Comparison of ENCODE assay signal across 8 cellular contexts in genomic region chr1:27959792-27960603, GRCh38. TPM values are rescaled to one million over a fixed set of nuclear protein-coding genes. Genes with fewer than 3 reads are reported as not detected.
DNase-seq lines count a peak whose midpoint lies in the region; ATAC-seq, FAIRE-seq and TF ChIP-seq lines count a peak whose summit lies in the region.

Gene XKR8, plus strand, starts transcription at chr1:27959973. Its CDS starts 97 bp downstream, at chr1:27960070.

- H2BK15ac ChIP-seq in H1 (ENCODE audit: low read length), result peak within 1 kb of the TSS; percentile 72; the same call in 1 of the 2 replicates
- H2BK15ac ChIP-seq in mesendoderm (replicated peaks; ENCODE audit: low read depth), result no peak within 1 kb of the TSS

- in situ Hi-C loops in GM13976 (cut with MboI; ENCODE audit: low sequenced_read_pairs, unreplicated experiment), result no loop called here

- peaks cover 0 to 11% (median 8%) of the 10 kb centered on the region in 4 experiments; a peak in 6 of 7 replicates for H3K4me1 ChIP-seq in H1 (replicated peaks in 1 of 4; ENCODE audit: control insufficient read depth in 3 of 4, insufficient read depth in 4 of 4, low read length in 3 of 4)
- H3K4me1 ChIP-seq in mesendoderm (ENCODE audit: control insufficient read depth, low read depth, low read length), result peaks cover 3% of the 10 kb centered on the region
- H3K4me1 ChIP-seq in SK-N-SH (ENCODE audit: control insufficient read depth in 1 of 2, insufficient read depth in 2 of 2, low read depth in 1 of 2, low read length in 1 of 2), result no peaks in the 10 kb centered on the region; a peak in 1 of 4 replicates

- H2AFZ ChIP-seq in H1 (ENCODE audit: low read length) (peak within 1 kb of the TSS; percentile 39; the same call in 1 of the 2 replicates), SK-N-SH (ENCODE audit: low read depth) (no peak within 1 kb of the TSS)

- H4K8ac ChIP-seq in H1 (ENCODE audit: extremely low read depth, insufficient read depth, low read length) (peak within 1 kb of the TSS; percentile 98), mesendoderm (ENCODE audit: low read depth, low read length) (no peak within 1 kb of the TSS)

- H2BK12ac ChIP-seq in H1 (ENCODE audit: low read depth, low read length), result peak within 1 kb of the TSS; percentile 90

- no peaks in the 10 kb centered on the region for H3K9me3 ChIP-seq in H1 (ENCODE audit: insufficient read depth in 2 of 2, low read depth in 1 of 2, low read length in 1 of 2)
- no peaks in the 10 kb centered on the region for H3K9me3 ChIP-seq in SK-N-SH

- CTCF ChIA-PET in H1 (lab: Charles Lee; ENCODE audit: partially characterized antibody), result interaction anchor here (0.8 to 6.4 kb wide), 9 partner anchors 10 to 187 kb away, joined by 3 to 46 read pairs (median 4); partner anchors contain the start of gene STX12
- CTCF ChIA-PET in SK-N-SH (lab: Yijun Ruan, JAX), result no interaction called here

- H2BK120ac ChIP-seq in H1 (replicated peaks; ENCODE audit: low read depth, low read length) (peak within 1 kb of the TSS; percentile 85), mesendoderm (ENCODE audit: low read depth, low read length) (no peak within 1 kb of the TSS)

- peaks cover 11% of the 10 kb centered on the region for H3K23me2 ChIP-seq in H1 (ENCODE audit: low read depth, low read length)

- TF ChIP-seq CTCF in GM13976 (IDR thresholded peaks at IDR 0.05; ENCODE audit: borderline replicate concordance, control extremely low read depth, extremely low read depth, insufficient read depth, missing control alignments) (peak; percentile 63), H1 (IDR thresholded peaks at IDR 0.05; ENCODE audit: control extremely low read depth in 1 of 3, insufficient read depth in 1 of 3, low read depth in 1 of 3, low read length in 3 of 3) (peak; percentile 77 to 96 (median 83)), SK-N-SH (IDR thresholded peaks at IDR 0.05) (no peak)

- H3K14ac ChIP-seq in H1 (ENCODE audit: insufficient read length), result peak within 1 kb of the TSS; percentile 95

- H3K9ac ChIP-seq in H1 (replicated peaks in 1 of 4; ENCODE audit: extremely low read depth in 1 of 4, low read depth in 3 of 4, low read length in 3 of 4), result peak within 1 kb of the TSS; percentile 72 to 93 (median 76)
- H3K9ac ChIP-seq in mesendoderm (ENCODE audit: low read length), result peak within 1 kb of the TSS; percentile 92
- H3K9ac ChIP-seq in SK-N-SH, result no peak within 1 kb of the TSS

- peak within 1 kb of the TSS; percentile 97 for H3K4ac ChIP-seq in H1 (replicated peaks; ENCODE audit: insufficient read length, low read depth, low read length)
- H3K4ac ChIP-seq in mesendoderm (ENCODE audit: low read depth, low read length), result peak within 1 kb of the TSS; percentile 64

- peak; percentile 37 to 78 for TF ChIP-seq POLR2A in H1 (IDR thresholded peaks at IDR 0.05; ENCODE audit: control extremely low read depth in 1 of 2, low read depth in 2 of 2, low read length in 2 of 2)

- DNase-seq in GM13976 (ENCODE audit: low spot score) (peak; percentile 98), NCI-H2196 (lab: John Stamatoyannopoulos, UW; ENCODE audit: unreplicated experiment) (peak; percentile 90), H1 (ENCODE audit: low read depth in 1 of 2, low spot score in 2 of 2) (peak; percentile 70 to 92), mesendoderm (peak; percentile 94), SK-N-SH (no peak)
- peak; percentile 71 to 72 for DNase-seq in activated CD8-positive, alpha-beta memory T cell treated with anti-CD3 and anti-CD28 coated beads for 4 hours (ENCODE audit: low read depth in 2 of 2)
- DNase-seq in stimulated activated CD8-positive, alpha-beta memory T cell treated with anti-CD3 and anti-CD28 coated beads, Interleukin-15, amount 100 ng/mL, for 48 hours (ENCODE audit: low read depth in 2 of 2), result peak; percentile 77 to 82

- H3K27me3 ChIP-seq in H1 (replicated peaks in 1 of 4; ENCODE audit: control insufficient read depth in 3 of 4, extremely low read depth in 1 of 4, insufficient read depth in 3 of 4, low read length in 3 of 4) (no peaks in the 10 kb centered on the region), mesendoderm (ENCODE audit: insufficient read depth, low read length, poor library complexity) (no peaks in the 10 kb centered on the region), SK-N-SH (ENCODE audit: insufficient read depth) (no peaks in the 10 kb centered on the region)

- WGBS in H1 (ENCODE audit: extremely low coverage in 1 of 2, insufficient coverage in 1 of 2, insufficient read length in 1 of 2, insufficient replicate concordance in 2 of 2, low coverage in 1 of 2, low lambda C conversion rate in 2 of 2, missing lambda C conversion rate in 1 of 2), 2 experiments, result 5% methylated on average over 53 of the region's 68 CpGs; no CpG with 5 or more reads in 1 of the 2 experiments
- WGBS in mesendoderm (ENCODE audit: extremely low coverage, insufficient coverage, low lambda C conversion rate), result no CpG with 5 or more reads among the region's 68 CpGs
- WGBS in SK-N-SH (ENCODE audit: low lambda C conversion rate), result 95% methylated on average over 20 of the region's 68 CpGs

- H3K27ac ChIP-seq in H1 (ENCODE audit: low read depth, low read length) (peak within 1 kb of the TSS; percentile 84), mesendoderm (ENCODE audit: low read depth, low read length) (peak within 1 kb of the TSS; percentile 89), SK-N-SH (ENCODE audit: low read depth in 2 of 2, low read length in 1 of 2) (no peak within 1 kb of the TSS)

- H4K5ac ChIP-seq in H1 (ENCODE audit: insufficient read length, low read depth, low read length) (peak within 1 kb of the TSS; percentile 96), mesendoderm (ENCODE audit: low read length) (no peak within 1 kb of the TSS)

- H2BK5ac ChIP-seq in H1 (ENCODE audit: low read depth, low read length) (peak within 1 kb of the TSS; percentile 90), mesendoderm (ENCODE audit: low read length) (peak within 1 kb of the TSS; percentile 59)

- TF ChIP-seq RAD21 in H1 (IDR thresholded peaks at IDR 0.05 in 1 of 2, conservative IDR thresholded peaks at IDR 0.05 in 1 of 2; ENCODE audit: low read depth in 2 of 2, low read length in 2 of 2), result peak; percentile 50 to 64; a peak in 3 of 4 replicates
- no peak for TF ChIP-seq RAD21 in SK-N-SH (IDR thresholded peaks at IDR 0.05; ENCODE audit: low read length)

- POLR2A ChIA-PET in H1 (lab: Charles Lee; ENCODE audit: partially characterized antibody) (interaction anchor here (0.7 to 3.0 kb wide), 16 partner anchors 9 to 249 kb away, joined by 3 to 18 read pairs (median 4); partner anchors contain the start of gene EYA3), SK-N-SH (lab: Yijun Ruan, JAX) (no interaction called here)

- H3F3A ChIP-seq in SK-N-SH (replicated peaks; ENCODE audit: insufficient read depth), result no peaks in the 10 kb centered on the region

- ATAC-seq in HG02870 (IDR thresholded peaks at IDR 0.05; ENCODE audit: unreplicated experiment), result peak; percentile 74

- no peaks in the 10 kb centered on the region for H3K79me2 ChIP-seq in H1 (ENCODE audit: control insufficient read depth in 1 of 2, insufficient read depth in 2 of 2, low read length in 2 of 2)
- no peaks in the 10 kb centered on the region for H3K79me2 ChIP-seq in mesendoderm (ENCODE audit: control insufficient read depth, insufficient read depth, low read length)
- H3K79me2 ChIP-seq in SK-N-SH (ENCODE audit: insufficient read depth), result no peaks in the 10 kb centered on the region

- H4K91ac ChIP-seq in H1 (replicated peaks; ENCODE audit: insufficient read length, low read length), result peak within 1 kb of the TSS; percentile 94

- H3K36me3 ChIP-seq in H1 (ENCODE audit: control insufficient read depth in 2 of 4, insufficient read depth in 4 of 4, low read length in 3 of 4), result peaks cover under 1 to 30% (median 12%) of the 10 kb centered on the region in 4 experiments; a peak in 7 of 8 replicates
- H3K36me3 ChIP-seq in mesendoderm (ENCODE audit: control insufficient read depth, insufficient read depth, low read length), result no peaks in the 10 kb centered on the region
- H3K36me3 ChIP-seq in SK-N-SH (replicated peaks in 1 of 2; ENCODE audit: control insufficient read depth in 1 of 2, insufficient read depth in 2 of 2, low read length in 1 of 2), result no peaks in the 10 kb centered on the region

- peak within 1 kb of the TSS; percentile 90 for H3K18ac ChIP-seq in H1 (ENCODE audit: extremely low read depth, low read length)
- peak within 1 kb of the TSS; percentile 78 for H3K18ac ChIP-seq in mesendoderm (ENCODE audit: low read length)

- peak within 1 kb of the TSS; percentile 97 to 99 for H3K4me2 ChIP-seq in H1 (ENCODE audit: insufficient read depth in 1 of 2, low read depth in 2 of 2, low read length in 2 of 2)
- peak within 1 kb of the TSS; percentile 96 for H3K4me2 ChIP-seq in mesendoderm (ENCODE audit: low read length)
- no peak within 1 kb of the TSS for H3K4me2 ChIP-seq in SK-N-SH

- H3K4me3 ChIP-seq in H1 (ENCODE audit: extremely low read depth in 1 of 4, insufficient read depth in 2 of 4, low read depth in 3 of 4, low read length in 4 of 4) (peak within 1 kb of the TSS; percentile 70 to 80 (median 72)), mesendoderm (ENCODE audit: low read length) (peak within 1 kb of the TSS; percentile 79), SK-N-SH (ENCODE audit: low read depth in 2 of 2, low read length in 1 of 2) (no peak within 1 kb of the TSS)

- no peaks in the 10 kb centered on the region for H3K9me2 ChIP-seq in SK-N-SH

- no peak for FAIRE-seq in H1 (lab: Jason Lieb, UNC)

- TF ChIP-seq EP300 in H1 (IDR thresholded peaks at IDR 0.05; ENCODE audit: borderline replicate concordance in 1 of 2, low read depth in 2 of 2, low read length in 2 of 2), result no peak
- TF ChIP-seq EP300 in SK-N-SH (IDR thresholded peaks at IDR 0.05; ENCODE audit: borderline replicate concordance in 1 of 2, low read depth in 1 of 2, low read length in 1 of 2), result no peak

- no peak within 1 kb of the TSS for H3K23ac ChIP-seq in H1 (ENCODE audit: insufficient read length)
- peak within 1 kb of the TSS; percentile 80 for H3K23ac ChIP-seq in mesendoderm (ENCODE audit: low read length)

- H2AK5ac ChIP-seq in H1 (ENCODE audit: low read depth, low read length), result no peak within 1 kb of the TSS
- peak within 1 kb of the TSS; percentile 85 for H2AK5ac ChIP-seq in mesendoderm (ENCODE audit: low read length)

- no peak within 1 kb of the TSS for H2BK20ac ChIP-seq in H1 (ENCODE audit: low read length)

- H4K20me1 ChIP-seq in H1 (replicated peaks in 1 of 2; ENCODE audit: control insufficient read depth in 1 of 2, insufficient read depth in 2 of 2, low read length in 2 of 2), result peaks cover 0 to 5% of the 10 kb centered on the region in 2 experiments
- H4K20me1 ChIP-seq in SK-N-SH (ENCODE audit: insufficient read depth), result no peaks in the 10 kb centered on the region

- H3K56ac ChIP-seq in H1 (replicated peaks; ENCODE audit: insufficient read length, low read depth, low read length) (peak within 1 kb of the TSS; percentile 42), mesendoderm (ENCODE audit: low read length) (peak within 1 kb of the TSS; percentile 96)

- H3K79me1 ChIP-seq in H1 (ENCODE audit: low read depth, low read length) (no peaks in the 10 kb centered on the region), mesendoderm (ENCODE audit: low read length) (peaks cover 8% of the 10 kb centered on the region)

RNA-seq across cellular contexts. Expression of gene XKR8, which starts in this region (rescaled TPM):
- total RNA-seq in H1 (2021; fragmentation: NEBNext Ultra II Directional; extraction: Animal tissue kit (Norgen Biotek cat#: 25700)), result 13.8 and 14.2 TPM in 2 replicates
- 16.3 and 20.0 TPM in 2 replicates for polyA plus RNA-seq in H1 (2011; rRNA removed)
- polyA plus RNA-seq in H1 (2011; cell fraction: cytosol; rRNA removed), result 15.2 TPM
- polyA plus RNA-seq in H1 (2011; cell fraction: nucleus; rRNA removed), result 15.8 TPM
- 8.1 to 13.0 TPM (median 12.5 TPM) in 4 replicates for polyA plus RNA-seq in H1 (2012, experiment 1 of 2)
- polyA plus RNA-seq in H1 (2012, experiment 2 of 2), result 20.2 TPM
- polyA plus RNA-seq in H1 (2013, experiment 1 of 2), result 16.0 TPM
- polyA plus RNA-seq in H1 (2013, experiment 2 of 2), result 16.9 TPM
- 8.9 and 11.6 TPM in 2 replicates for polyA minus RNA-seq in H1 (2011; rRNA and poly(A)+ RNA removed)
- polyA minus RNA-seq in H1 (2011; cell fraction: cytosol; rRNA and poly(A)+ RNA removed), result 13.2 TPM
- polyA minus RNA-seq in H1 (2011; cell fraction: nucleus; rRNA and poly(A)+ RNA removed), result 9.8 TPM
- 11.4 TPM for polyA plus RNA-seq in mesendoderm (2013, experiment 1 of 2)
- 10.9 TPM for polyA plus RNA-seq in mesendoderm (2013, experiment 2 of 2)
- 0.02 TPM in 1 of 2 replicates, not detected in the other for polyA plus RNA-seq in SK-N-SH (2012; rRNA removed)
- polyA plus RNA-seq in SK-N-SH (2012; cell fraction: cytosol; rRNA removed), result 0.01 and 0.03 TPM in 2 replicates
- polyA plus RNA-seq in SK-N-SH (2012; cell fraction: nucleus; rRNA removed), result 0.07 and 0.19 TPM in 2 replicates

Comparison
In these comparisons a context has a peak if more than half of its experiments do, and no peak if none do; other contexts are left out.
1. RNA of gene XKR8 (polyA plus RNA-seq): 8.1 to 20.2 TPM in H1; 0.01 to 0.19 TPM in SK-N-SH; every median in the first group is over 4 times any median in the second.
2. H3K27ac ChIP-seq: peak in H1 (single experiment) and mesendoderm (single experiment); none in SK-N-SH (0 of 2).
3. H3K4me3 ChIP-seq: peak in H1 (4 of 4) and mesendoderm (single experiment); none in SK-N-SH (0 of 2).